ENCODE assay signal across 8 cellular contexts in the genomic region with DNA sequence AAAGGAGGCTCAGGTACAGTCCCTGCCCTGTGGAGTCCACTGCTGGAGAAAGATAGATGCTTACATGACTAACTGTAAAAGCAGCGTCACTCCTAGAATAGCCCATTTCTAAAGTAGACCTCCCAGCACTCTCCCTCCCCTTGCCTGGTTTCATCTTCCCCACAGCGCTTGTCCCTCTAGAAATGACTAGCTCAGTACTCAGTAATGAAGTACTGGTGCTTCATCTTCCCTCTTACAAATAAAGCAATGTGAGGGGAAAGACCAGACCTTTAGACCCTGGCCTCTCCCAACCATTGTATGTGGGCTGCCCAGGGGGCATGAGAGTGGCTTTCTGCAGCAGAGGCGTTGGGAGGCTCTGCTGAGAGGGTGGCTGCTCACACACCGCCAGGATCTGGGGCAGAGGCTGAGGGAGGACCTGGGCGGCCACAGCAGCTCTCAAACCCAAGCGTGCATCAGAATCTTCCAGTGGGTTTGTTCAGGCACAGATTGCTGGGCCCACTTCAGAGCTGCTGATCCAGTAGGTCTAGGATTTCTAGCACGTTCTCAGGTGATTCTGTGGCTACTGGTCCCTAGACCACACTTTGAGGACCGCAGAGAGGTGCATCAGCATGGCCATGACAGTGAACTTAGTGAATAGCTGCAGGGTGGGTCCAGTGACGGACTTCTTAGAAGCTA.
A peak's percentile ranks its signal among the peaks of the same experiment; 100 is the strongest.
DNase-seq lines count a peak whose midpoint lies in the region; ATAC-seq and TF ChIP-seq lines count a peak whose summit lies in the region.

No MANE protein-coding gene starts in this region.

- H3K9me3 ChIP-seq in skeletal muscle tissue (ENCODE audit: control insufficient read depth in 3 of 3, low read length in 3 of 3) = no peaks in the 10 kb centered on the region

- ATAC-seq in GM18907 (IDR thresholded peaks at IDR 0.05; ENCODE audit: unreplicated experiment) = peak; percentile 74
- peak; percentile 79 for ATAC-seq in HG02642 (IDR thresholded peaks at IDR 0.05; ENCODE audit: poor library complexity, unreplicated experiment)
- ATAC-seq in SK-N-SH treated with all-trans-retinoic acid at 6 μM for 48 hours = peak; percentile 9
- no peak for ATAC-seq in esophagus mucosa
- ATAC-seq in stimulated activated naive CD8-positive, alpha-beta T cell treated with anti-CD3 and anti-CD28 coated beads, Interleukin-15, Interleukin-2, amounts not matched to agents 100 U/mL and 50 U/mL, for 24 hours = no peak

- peaks cover 67 to 90% (median 70%) of the 10 kb centered on the region in 3 donors for H3K4me1 ChIP-seq in skeletal muscle tissue (ENCODE audit: control insufficient read depth in 3 of 3, insufficient read depth in 3 of 3, low read length in 3 of 3)

- H3K36me3 ChIP-seq in skeletal muscle tissue (ENCODE audit: control insufficient read depth in 3 of 3, insufficient read depth in 3 of 3, low read length in 3 of 3) = peaks cover 0 to 2% (median 0%) of the 10 kb centered on the region in 3 donors

- H3K9ac ChIP-seq in skeletal muscle tissue (ENCODE audit: low read depth in 1 of 3, low read length in 3 of 3) = peak overlapping the region in 1 of 3 donors; percentile 78

- DNase-seq in DMS153 treated with DMSO at 0.1 percent for 48 hours (lab: John Stamatoyannopoulos, UW; ENCODE audit: unreplicated experiment) = no peak
- no peak for DNase-seq in NCI-H2029 (lab: John Stamatoyannopoulos, UW)
- no peak for DNase-seq in stimulated activated naive CD8-positive, alpha-beta T cell treated with anti-CD3 and anti-CD28 coated beads, Interleukin-15, Interleukin-2, amounts not matched to agents 100 U/mL and 50 U/mL, for 24 hours

- H3K27me3 ChIP-seq in skeletal muscle tissue (ENCODE audit: control insufficient read depth in 3 of 3, insufficient read depth in 3 of 3, low read length in 3 of 3) = no peaks in the 10 kb centered on the region

- peak overlapping the region; percentile 80 for H3K27ac ChIP-seq in skeletal muscle tissue (ENCODE audit: low read depth, low read length)

- no peak overlapping the region for H3K4me3 ChIP-seq in skeletal muscle tissue (ENCODE audit: low read length in 3 of 3)

TF ChIP-seq in SK-N-SH treated with all-trans-retinoic acid at 6 μM for 48 hours, 23 proteins besides CTCF, POLR2A, EP300 and RAD21:
- TF ChIP-seq ESRRG (CRISPR knock-in tag; IDR thresholded peaks at IDR 0.05) (no peak), CREB5 (CRISPR knock-in tag; IDR thresholded peaks at IDR 0.05; ENCODE audit: low read depth) (no peak), TOX (CRISPR knock-in tag; IDR thresholded peaks at IDR 0.05; ENCODE audit: borderline replicate concordance) (no peak), PPARA (CRISPR knock-in tag; IDR thresholded peaks at IDR 0.05; ENCODE audit: borderline replicate concordance) (no peak), ZFP30 (CRISPR knock-in tag; IDR thresholded peaks at IDR 0.05) (no peak), ZNF70 (CRISPR knock-in tag; IDR thresholded peaks at IDR 0.05) (no peak), TCF4 (CRISPR knock-in tag; IDR thresholded peaks at IDR 0.05; ENCODE audit: borderline replicate concordance) (no peak), OSR1 (CRISPR knock-in tag; IDR thresholded peaks at IDR 0.05) (no peak), RARB (CRISPR knock-in tag; IDR thresholded peaks at IDR 0.05) (no peak), TSHZ2 (CRISPR knock-in tag; IDR thresholded peaks at IDR 0.05) (no peak), ZFP3 (CRISPR knock-in tag; IDR thresholded peaks at IDR 0.05) (no peak), ZNF565 (CRISPR knock-in tag; conservative IDR thresholded peaks at IDR 0.05; ENCODE audit: low read depth) (no peak), ISL1 (CRISPR knock-in tag; IDR thresholded peaks at IDR 0.05) (no peak), ZNF8 (CRISPR knock-in tag; IDR thresholded peaks at IDR 0.05) (no peak), ZC3H10 (CRISPR knock-in tag; IDR thresholded peaks at IDR 0.05) (no peak), BACH2 (CRISPR knock-in tag; IDR thresholded peaks at IDR 0.05; ENCODE audit: borderline replicate concordance) (no peak), ARNTL (CRISPR knock-in tag; IDR thresholded peaks at IDR 0.05; ENCODE audit: borderline replicate concordance, low read depth) (no peak)
- TF ChIP-seq, protein P1, sequence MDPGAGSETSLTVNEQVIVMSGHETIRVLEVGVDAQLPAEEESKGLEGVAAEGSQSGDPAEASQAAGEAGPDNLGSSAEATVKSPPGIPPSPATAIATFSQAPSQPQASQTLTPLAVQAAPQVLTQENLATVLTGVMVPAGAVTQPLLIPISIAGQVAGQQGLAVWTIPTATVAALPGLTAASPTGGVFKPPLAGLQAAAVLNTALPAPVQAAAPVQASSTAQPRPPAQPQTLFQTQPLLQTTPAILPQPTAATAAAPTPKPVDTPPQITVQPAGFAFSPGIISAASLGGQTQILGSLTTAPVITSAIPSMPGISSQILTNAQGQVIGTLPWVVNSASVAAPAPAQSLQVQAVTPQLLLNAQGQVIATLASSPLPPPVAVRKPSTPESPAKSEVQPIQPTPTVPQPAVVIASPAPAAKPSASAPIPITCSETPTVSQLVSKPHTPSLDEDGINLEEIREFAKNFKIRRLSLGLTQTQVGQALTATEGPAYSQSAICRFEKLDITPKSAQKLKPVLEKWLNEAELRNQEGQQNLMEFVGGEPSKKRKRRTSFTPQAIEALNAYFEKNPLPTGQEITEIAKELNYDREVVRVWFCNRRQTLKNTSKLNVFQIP (CRISPR knock-in tag; IDR thresholded peaks at IDR 0.05; ENCODE audit: borderline replicate concordance, low read depth) = no peak
TF ChIP-seq in SK-N-SH treated with all-trans-retinoic acid at 6 μM for 48 hours: peak in this region for 0.

Comparison
In these comparisons a context has a peak if more than half of its experiments do, and no peak if none do; other contexts are left out.
1. ATAC-seq: peak in GM18907 (single experiment), HG02642 (single experiment) and SK-N-SH treated with all-trans-retinoic acid at 6 μM for 48 hours (single experiment); none in esophagus mucosa (single experiment) and stimulated activated naive CD8-positive, alpha-beta T cell treated with anti-CD3 and anti-CD28 coated beads, Interleukin-15, Interleukin-2, amounts not matched to agents 100 U/mL and 50 U/mL, for 24 hours (single experiment).